In the genomic region with DNA sequence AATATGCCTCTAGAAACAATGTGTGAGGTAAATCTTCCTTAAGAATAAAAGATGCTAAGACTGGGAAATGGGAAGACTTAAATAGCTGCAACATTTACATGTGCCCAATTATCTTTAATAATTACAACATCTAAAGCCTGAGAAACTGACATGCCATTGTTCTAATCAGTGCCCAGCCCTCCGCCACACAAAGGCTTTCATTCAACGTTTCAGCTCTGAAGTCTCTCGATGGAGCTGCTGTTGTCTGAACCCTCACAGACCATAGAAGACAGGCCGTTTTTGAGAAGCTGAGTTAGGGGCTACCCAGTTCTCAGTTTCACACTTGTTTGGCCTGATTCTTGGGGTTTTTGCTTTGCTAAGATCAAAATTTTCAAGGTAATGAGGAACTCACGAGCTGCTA, we compare ENCODE assay signal across 17 cellular contexts.
DNase-seq lines count a peak whose midpoint lies in the region; ATAC-seq and TF ChIP-seq lines count a peak whose summit lies in the region.
"Had no signal": no experiment of that assay in that cellular context is flagged by ENCODE, and none has a peak within 500 bp of the region (broad histone marks: within the 10 kb centered on the region; RNA-seq: fewer than 3 reads in every experiment).

No MANE protein-coding gene starts in this region.

- DNase-seq in COLO829 (ENCODE audit: low spot score) (peak; percentile 14), globus pallidus (ENCODE audit: low spot score) (peak; percentile 77), neural crest cell (ENCODE audit: low read depth, low spot score) (no peak), retina (peak; percentile 58), GOT3 (lab: John Stamatoyannopoulos, UW) (no peak)
- no peak for DNase-seq in CD4-positive, alpha-beta T cell
- DNase-seq: 8988T; CD4-positive, alpha-beta memory T cell; COR-L47; DMS153; DMS79 treated with DMSO at 0.1 percent for 48 hours; EL had no signal

- TF ChIP-seq CTCF in neural crest cell (conservative IDR thresholded peaks at IDR 0.05): no peak
- no peak for TF ChIP-seq CTCF in CD4-positive, alpha-beta T cell (IDR thresholded peaks at IDR 0.05)

- POLR2A ChIA-PET in CD4-positive, alpha-beta T cell (lab: Charles Lee): no interaction called here

- H3K4me1 Mint-ChIP-seq in neural crest cell: peaks cover 16% of the 10 kb centered on the region
- H3K4me1 Mint-ChIP-seq in CD4-positive, alpha-beta T cell (ENCODE audit: low read depth): no peaks in the 10 kb centered on the region
- H3K4me1 Mint-ChIP-seq: B cell; CD4-positive, alpha-beta memory T cell had no signal

- ATAC-seq in GM18502 (IDR thresholded peaks at IDR 0.05; ENCODE audit: poor library complexity, unreplicated experiment) (no peak), GM21381 (IDR thresholded peaks at IDR 0.05; ENCODE audit: unreplicated experiment) (no peak)
- no peak for ATAC-seq in CD4-positive, alpha-beta T cell (ENCODE audit: poor library complexity)
- ATAC-seq: HCT116 had no signal

- no peaks in the 10 kb centered on the region for H3K27me3 Mint-ChIP-seq in neural crest cell (ENCODE audit: low read depth)
- no peaks in the 10 kb centered on the region for H3K27me3 Mint-ChIP-seq in CD4-positive, alpha-beta T cell
- H3K27me3 Mint-ChIP-seq: B cell; CD4-positive, alpha-beta memory T cell had no signal

- peaks cover 4% of the 10 kb centered on the region for H3K36me3 Mint-ChIP-seq in neural crest cell (ENCODE audit: low read depth)
- no peaks in the 10 kb centered on the region for H3K36me3 Mint-ChIP-seq in CD4-positive, alpha-beta T cell (ENCODE audit: low read depth)
- H3K36me3 Mint-ChIP-seq: CD4-positive, alpha-beta memory T cell had no signal

- H3K27me3 ChIP-seq in CD4-positive, alpha-beta T cell (ENCODE audit: control insufficient read depth, insufficient read depth, low read length): no peaks in the 10 kb centered on the region

- no peak overlapping the region for H3K27ac Mint-ChIP-seq in neural crest cell (ENCODE audit: unreplicated experiment)
- H3K27ac Mint-ChIP-seq in CD4-positive, alpha-beta T cell: no peak overlapping the region
- H3K27ac Mint-ChIP-seq: B cell; CD4-positive, alpha-beta memory T cell had no signal

- intact Hi-C loops in CD4-positive, alpha-beta T cell (cut with DNase I, micrococcal nuclease): no loop called here

- H3K9me3 Mint-ChIP-seq in neural crest cell: peaks cover 8% of the 10 kb centered on the region
- H3K9me3 Mint-ChIP-seq in CD4-positive, alpha-beta T cell: peaks cover 5% of the 10 kb centered on the region

- no peaks in the 10 kb centered on the region for H3K9me3 ChIP-seq in CD4-positive, alpha-beta T cell (ENCODE audit: control insufficient read depth, low read length)

- H3K27ac ChIP-seq in CD4-positive, alpha-beta T cell (ENCODE audit: low read depth, low read length): no peak overlapping the region
- H3K27ac ChIP-seq: HL-60 had no signal

- peak overlapping the region; percentile 28 for H3K4me3 Mint-ChIP-seq in neural crest cell
- no peak overlapping the region for H3K4me3 Mint-ChIP-seq in CD4-positive, alpha-beta T cell
- H3K4me3 Mint-ChIP-seq: B cell; CD4-positive, alpha-beta memory T cell had no signal

- CTCF ChIA-PET in CD4-positive, alpha-beta T cell (lab: Charles Lee): no interaction called here

Comparison
In these comparisons a context has a peak if more than half of its experiments do, and no peak if none do; other contexts are left out.
1. DNase-seq: peak in COLO829 (single experiment), globus pallidus (single experiment) and retina (single experiment); none in neural crest cell (single experiment), GOT3 (single experiment) and CD4-positive, alpha-beta T cell (0 of 10).